ENCODE assay signal across 1 cellular context in the genomic region with DNA sequence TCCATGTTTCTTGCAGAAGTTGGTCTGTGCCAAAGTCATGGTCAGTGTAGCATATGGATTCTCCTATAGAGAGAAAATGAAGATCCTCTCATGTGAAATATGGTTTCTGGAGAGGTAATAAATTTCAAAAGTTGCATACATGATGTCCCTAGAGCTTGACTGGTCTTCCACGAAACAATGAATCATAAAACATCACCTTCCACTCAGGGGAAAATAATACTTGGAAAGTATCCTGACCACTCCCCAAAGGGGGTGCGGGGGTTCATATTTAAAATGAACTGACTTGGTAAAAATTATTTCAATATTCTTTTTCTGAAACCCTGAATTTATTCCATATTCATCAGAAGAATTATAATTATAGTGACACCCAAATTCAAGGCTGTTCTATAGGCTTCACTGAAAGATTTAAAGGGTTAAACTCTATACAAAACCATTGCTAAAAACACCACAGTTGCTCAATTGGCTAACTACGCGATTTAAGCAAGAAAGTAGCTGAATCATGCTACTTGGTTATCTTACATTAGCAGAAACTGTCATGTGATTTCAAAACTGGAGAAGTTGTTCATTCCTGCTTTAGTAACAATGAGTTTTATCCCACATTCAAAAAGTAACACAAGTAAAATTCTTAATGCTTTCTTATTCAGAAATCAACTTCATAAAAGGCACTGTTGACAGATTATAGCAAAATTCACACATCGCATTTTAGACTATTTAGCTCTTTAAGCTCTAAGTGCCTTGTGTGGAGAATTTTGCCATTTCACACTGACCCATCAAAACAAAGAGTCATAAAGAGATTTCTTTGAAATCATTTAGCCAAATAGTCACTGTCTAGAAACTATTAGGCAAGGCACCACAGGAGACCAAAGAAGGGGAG.
A peak's percentile ranks its signal among the peaks of the same experiment; 100 is the strongest.
TF ChIP-seq lines count a peak whose summit lies in the region.

No MANE protein-coding gene starts in this region.

TF ChIP-seq in IMR-90, 13 proteins besides CTCF, POLR2A, EP300 and RAD21 (continued from another document):
- TF ChIP-seq MAFK (IDR thresholded peaks at IDR 0.05; ENCODE audit: low read depth, low read length) (peak; percentile 32; the same call in 1 of the 2 replicates), FOS (IDR thresholded peaks at IDR 0.05; ENCODE audit: low read depth, low read length) (no peak), MAZ (IDR thresholded peaks at IDR 0.05; ENCODE audit: borderline replicate concordance, low read depth, low read length) (no peak)
TF ChIP-seq in IMR-90: peak in this region for 3.
